12 cellular contexts compared by ENCODE assay signal in genomic region chr2:118668431-118669424, GRCh38.
DNase-seq lines count a peak whose midpoint lies in the region; ATAC-seq and TF ChIP-seq lines count a peak whose summit lies in the region.
"Had no signal": no experiment of that assay in that cellular context is flagged by ENCODE, and none has a peak within 500 bp of the region (broad histone marks: within the 10 kb centered on the region; RNA-seq: fewer than 3 reads in every experiment).

No MANE protein-coding gene starts in this region.

- DNase-seq in GM03348 (ENCODE audit: low spot score) = peak; percentile 72
- peak; percentile 89 to 98 for DNase-seq in SJSA1 (ENCODE audit: low read depth in 1 of 2, low spot score in 2 of 2)
- peak; percentile 96 to 97 for DNase-seq in foreskin fibroblast
- no peak for DNase-seq in sciatic nerve (ENCODE audit: low spot score)
- DNase-seq in D341Med (ENCODE audit: low spot score) = no peak
- no peak for DNase-seq in left lobe of liver (ENCODE audit: low spot score)
- no peak for DNase-seq in activated CD8-positive, alpha-beta memory T cell treated with anti-CD3 and anti-CD28 coated beads for 24 hours
- DNase-seq: colonic mucosa, GF-D8, NCI-H2081 had no signal

- H3K4me3 ChIP-seq in SJSA1 (no peak overlapping the region), foreskin fibroblast (ENCODE audit: low read depth in 1 of 2, low read length in 2 of 2) (no peak overlapping the region)
- H3K4me3 ChIP-seq: colonic mucosa, tibial nerve had no signal

- peaks cover 44% of the 10 kb centered on the region for H3K4me1 ChIP-seq in SJSA1 (replicated peaks)
- H3K4me1 ChIP-seq: colonic mucosa had no signal

- H3K9me3 ChIP-seq in SJSA1 (replicated peaks) = no peaks in the 10 kb centered on the region
- H3K9me3 ChIP-seq: colonic mucosa, tibial nerve had no signal

- H3K36me3 ChIP-seq in SJSA1 = no peaks in the 10 kb centered on the region
- H3K36me3 ChIP-seq: colonic mucosa, tibial nerve had no signal

- peak; percentile 81 for ATAC-seq in sciatic nerve
- no peak for ATAC-seq in GM21360 (IDR thresholded peaks at IDR 0.05; ENCODE audit: unreplicated experiment)
- ATAC-seq in left lobe of liver = no peak

- no peaks in the 10 kb centered on the region for H3K27me3 ChIP-seq in SJSA1 (replicated peaks)
- H3K27me3 ChIP-seq: colonic mucosa, tibial nerve had no signal

- TF ChIP-seq CTCF in foreskin fibroblast (IDR thresholded peaks at IDR 0.05; ENCODE audit: low read depth, low read length) = no peak

- peak overlapping the region; percentile 92 for H3K27ac ChIP-seq in SJSA1
- H3K27ac ChIP-seq: colonic mucosa had no signal

- intact Hi-C loops in sciatic nerve (cut with DNase I) = no loop called here

Comparison
In these comparisons a context has a peak if more than half of its experiments do, and no peak if none do; other contexts are left out.
1. DNase-seq: peak in GM03348 (single experiment), SJSA1 (2 of 2) and foreskin fibroblast (2 of 2); none in sciatic nerve (single experiment), D341Med (single experiment), left lobe of liver (single experiment) and activated CD8-positive, alpha-beta memory T cell treated with anti-CD3 and anti-CD28 coated beads for 24 hours (single experiment).